Comparison of ENCODE assay signal across 22 cellular contexts in genomic region chr2:216663106-216663505, GRCh38. TPM values are rescaled to one million over a fixed set of nuclear protein-coding genes. Genes with fewer than 3 reads are reported as not detected.
"Had no signal": no experiment of that assay in that cellular context is flagged by ENCODE, and none has a peak within 500 bp of the region (broad histone marks: within the 10 kb centered on the region; RNA-seq: fewer than 3 reads in every experiment).

No MANE protein-coding gene starts in this region.

- FAIRE-seq: HepG2 had no signal

- ATAC-seq: HepG2, Panc1, Right ventricle myocardium inferior had no signal

- H3K9ac ChIP-seq: KMS-11 had no signal

- H3K4me3 ChIP-seq: SJSA1, SK-N-MC had no signal

- H3K27ac ChIP-seq: KMS-11, SJSA1, SK-N-MC had no signal

- DNase-seq: IMR-90, Kasumi-1, MM.1S, NCI-H1092 treated with DMSO at 0.1 percent for 48 hours, NCI-H1436, NCI-H187, NCI-H2029, NCI-H2081 treated with DMSO at 0.1 percent for 48 hours, NCI-H2171, NCI-H226, NCI-H446, NCI-H510A, NCI-H524 treated with DMSO at 0.1 percent for 48 hours, NCI-H69, NCI-H774, SHP77 treated with DMSO at 0.1 percent for 48 hours had no signal

- H3K9me3 ChIP-seq: SJSA1 had no signal

- H3K4me2 ChIP-seq: KMS-11 had no signal

- H3K36me3 ChIP-seq: SJSA1 had no signal

- H3K27me3 ChIP-seq: SJSA1 had no signal

RNA-seq across cellular contexts. Expression of gene IGFBP5, which starts 32.2 kb away (rescaled TPM):
- total RNA-seq: HepG2 had no signal
